In the genomic region with DNA sequence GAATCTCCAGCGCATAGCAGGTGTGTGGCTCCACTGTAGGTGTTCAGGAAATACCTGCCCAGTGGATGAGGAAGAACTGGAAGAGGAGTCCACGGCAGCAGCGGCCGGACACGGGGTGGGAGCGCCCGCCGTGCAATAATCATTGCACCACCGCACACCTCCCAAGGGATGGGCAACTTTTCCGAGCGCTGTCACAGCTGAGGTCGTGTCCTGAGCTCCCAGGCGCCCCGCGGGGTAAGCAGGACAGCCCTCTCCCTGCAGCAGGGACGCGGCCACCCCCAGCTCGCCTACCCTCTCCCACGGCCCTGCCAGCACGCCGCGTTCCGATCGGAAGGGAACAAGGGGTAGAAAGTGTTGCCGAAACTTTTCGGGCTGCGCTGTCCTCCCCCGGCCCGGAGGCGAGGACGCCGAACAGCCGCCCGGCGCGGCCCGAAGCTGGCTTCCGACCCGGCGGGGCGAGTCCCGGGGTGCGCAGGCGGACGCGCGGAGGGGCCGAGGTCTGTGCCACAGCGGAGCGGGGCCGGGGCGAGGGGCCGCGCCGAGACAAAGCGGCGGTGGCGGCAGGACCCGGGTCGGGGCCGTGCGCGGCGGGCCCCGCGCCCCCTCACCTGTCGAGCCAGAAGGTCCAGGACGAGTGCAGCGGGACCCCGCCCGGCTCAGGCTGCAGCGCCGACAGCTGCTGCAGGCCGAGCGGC, we compare ENCODE assay signal across 8 cellular contexts. TPM values are rescaled to one million over a fixed set of nuclear protein-coding genes. Genes with fewer than 3 reads are reported as not detected.
DNase-seq lines count a peak whose midpoint lies in the region; ATAC-seq and TF ChIP-seq lines count a peak whose summit lies in the region.

No MANE protein-coding gene starts in this region.

- no peaks in the 10 kb centered on the region for H3K36me3 ChIP-seq in heart left ventricle

- TF ChIP-seq CTCF in heart left ventricle (IDR thresholded peaks at IDR 0.05), result no peak
- TF ChIP-seq CTCF in progenitor cell of endocrine pancreas (IDR thresholded peaks at IDR 0.05; ENCODE audit: unreplicated experiment), result no peak

- ATAC-seq in GM21526 (IDR thresholded peaks at IDR 0.05; ENCODE audit: low FRiP score, unreplicated experiment) (peak; percentile 32), heart left ventricle (peak; percentile 35 to 77 (median 76))

- peak overlapping the region; percentile 73 to 96 (median 86) for H3K4me3 ChIP-seq in heart left ventricle

- peaks cover 5% of the 10 kb centered on the region for H3K36me3 Mint-ChIP-seq in activated naive CD4-positive, alpha-beta T cell treated with anti-CD3 and anti-CD28 coated beads for 36 hours (ENCODE audit: low read depth)
- no peaks in the 10 kb centered on the region for H3K36me3 Mint-ChIP-seq in progenitor cell of endocrine pancreas (ENCODE audit: insufficient read depth)

- peak overlapping the region; percentile 85 for H3K27ac Mint-ChIP-seq in activated naive CD4-positive, alpha-beta T cell treated with anti-CD3 and anti-CD28 coated beads for 36 hours
- H3K27ac Mint-ChIP-seq in progenitor cell of endocrine pancreas, result peak overlapping the region; percentile 81

- H3K27ac ChIP-seq in heart left ventricle, result peak overlapping the region; percentile 25 to 89 (median 75)

- H3K27me3 Mint-ChIP-seq in activated naive CD4-positive, alpha-beta T cell treated with anti-CD3 and anti-CD28 coated beads for 36 hours (ENCODE audit: low read depth), result no peaks in the 10 kb centered on the region
- H3K27me3 Mint-ChIP-seq in progenitor cell of endocrine pancreas, result peaks cover 64% of the 10 kb centered on the region

- CTCF ChIA-PET in activated naive CD4-positive, alpha-beta T cell treated with anti-CD3 and anti-CD28 coated beads for 36 hours (lab: Charles Lee), result interaction anchor here (1.1 to 6.6 kb wide), 3 partner anchors 9 to 31 kb away, joined by 3 to 48 read pairs (median 3); no protein-coding TSS in a partner anchor

- peaks cover 0 to 63% (median 12%) of the 10 kb centered on the region in 12 donors for H3K4me1 ChIP-seq in heart left ventricle

- TF ChIP-seq POLR2A in heart left ventricle (IDR thresholded peaks at IDR 0.05), result peak in 1 of 2 donors; percentile 27

- DNase-seq in D341Med (ENCODE audit: low spot score) (peak; percentile 68), NCI-H146 (lab: John Stamatoyannopoulos, UW) (peak; percentile 62), heart left ventricle (peak; percentile 24 to 77 (median 62)), progenitor cell of endocrine pancreas (ENCODE audit: low spot score, unreplicated experiment) (peak; percentile 41), NCI-H524 treated with DMSO at 0.1 percent for 48 hours (lab: John Stamatoyannopoulos, UW) (no peak), GDM1 (lab: John Stamatoyannopoulos, UW) (no peak)
- peak; percentile 44 for DNase-seq in activated naive CD4-positive, alpha-beta T cell treated with anti-CD3 and anti-CD28 coated beads for 36 hours

- H3K4me3 Mint-ChIP-seq in activated naive CD4-positive, alpha-beta T cell treated with anti-CD3 and anti-CD28 coated beads for 36 hours, result peak overlapping the region; percentile 77
- peak overlapping the region; percentile 73 for H3K4me3 Mint-ChIP-seq in progenitor cell of endocrine pancreas (ENCODE audit: low read depth)

- peaks cover 56% of the 10 kb centered on the region for H3K4me1 Mint-ChIP-seq in activated naive CD4-positive, alpha-beta T cell treated with anti-CD3 and anti-CD28 coated beads for 36 hours (ENCODE audit: low read depth)
- peaks cover 7% of the 10 kb centered on the region for H3K4me1 Mint-ChIP-seq in progenitor cell of endocrine pancreas (ENCODE audit: low read depth)

- intact Hi-C loops in activated naive CD4-positive, alpha-beta T cell treated with anti-CD3 and anti-CD28 coated beads for 36 hours (cut with micrococcal nuclease), result loop anchor here (1.0 to 10.0 kb wide), 12 partner anchors 63 to 1363 kb away; a partner anchor contains a TSS
- intact Hi-C loops in heart left ventricle (cut with DNase I), result loop anchor here in 6 of 10 donors (5.0 to 10.0 kb wide), 6 partner anchors 133 to 1363 kb away; a partner anchor contains a TSS

- no peaks in the 10 kb centered on the region for H3K9me3 Mint-ChIP-seq in activated naive CD4-positive, alpha-beta T cell treated with anti-CD3 and anti-CD28 coated beads for 36 hours
- H3K9me3 Mint-ChIP-seq in progenitor cell of endocrine pancreas (ENCODE audit: low read depth), result no peaks in the 10 kb centered on the region

- 1 to 3% (median 1%) methylated on average over 4 to 75 of the region's 75 CpGs for WGBS in heart left ventricle, 4 donors

- H3K9me3 ChIP-seq in heart left ventricle, result no peaks in the 10 kb centered on the region

- no peaks in the 10 kb centered on the region for H3K27me3 ChIP-seq in heart left ventricle

RNA-seq across cellular contexts. Expression of a gene that starts 0.5 kb away (rescaled TPM):
- total RNA-seq in activated naive CD4-positive, alpha-beta T cell treated with anti-CD3 and anti-CD28 coated beads for 36 hours, result 10 to 100 TPM; 25.2 to 26.2 TPM
- 10 to 100 TPM; 28.5 to 53.0 (median 47.1) TPM for total RNA-seq in heart left ventricle
- polyA plus RNA-seq in heart left ventricle, result 10 to 100 TPM; 18.4 to 23.1 TPM
- 11.9 and 12.1 TPM in 2 replicates for total RNA-seq in progenitor cell of endocrine pancreas

RNA-seq across cellular contexts. Expression of a gene that starts 28.9 kb away (rescaled TPM):
- under 1 TPM; 0.74 to 0.93 TPM for total RNA-seq in activated naive CD4-positive, alpha-beta T cell treated with anti-CD3 and anti-CD28 coated beads for 36 hours
- total RNA-seq in heart left ventricle, result 1 to 10 TPM; 2.0 to 8.0 (median 5.8) TPM
- polyA plus RNA-seq in heart left ventricle, result under 1 TPM; 0.57 to 0.69 TPM
- 6.1 and 6.7 TPM in 2 replicates for total RNA-seq in progenitor cell of endocrine pancreas

Comparison
In these comparisons a context has a peak if more than half of its experiments do, and no peak if none do; other contexts are left out.
1. DNase-seq: peak in D341Med (single experiment), NCI-H146 (single experiment), activated naive CD4-positive, alpha-beta T cell treated with anti-CD3 and anti-CD28 coated beads for 36 hours (single experiment), heart left ventricle (5 of 5) and progenitor cell of endocrine pancreas (single experiment); none in NCI-H524 treated with DMSO at 0.1 percent for 48 hours (single experiment) and GDM1 (single experiment).